16 cellular contexts compared by ENCODE assay signal in the genomic region with DNA sequence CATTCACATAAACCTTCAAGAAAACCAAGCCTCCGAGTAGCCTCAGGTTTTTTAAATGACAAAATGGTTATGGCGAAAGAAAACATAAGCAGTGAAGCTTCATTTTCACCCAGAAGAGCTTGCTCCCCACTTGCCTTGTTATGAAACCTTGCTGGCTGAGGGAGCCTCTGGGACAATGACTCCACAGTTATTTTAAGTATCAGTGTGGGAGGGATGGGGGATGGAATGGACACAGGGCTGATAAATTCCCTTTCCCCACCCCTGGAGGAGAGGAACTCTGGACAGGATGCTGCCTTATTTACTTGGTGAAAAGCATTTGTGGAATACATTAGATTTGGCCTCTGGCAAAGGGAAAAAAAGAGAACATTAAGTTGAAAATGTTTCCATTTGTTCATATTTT.
DNase-seq lines count a peak whose midpoint lies in the region; TF ChIP-seq lines count a peak whose summit lies in the region.
"Had no signal": no experiment of that assay in that cellular context is flagged by ENCODE, and none has a peak within 500 bp of the region (broad histone marks: within the 10 kb centered on the region; RNA-seq: fewer than 3 reads in every experiment).

No MANE protein-coding gene starts in this region.

- H3K9me3 Mint-ChIP-seq in nephron progenitor cell, result no peaks in the 10 kb centered on the region

- no peaks in the 10 kb centered on the region for H3K36me3 ChIP-seq in ACC112 (ENCODE audit: insufficient read depth, low read length)
- no peaks in the 10 kb centered on the region for H3K36me3 ChIP-seq in esophagus squamous epithelium

- peaks cover 14% of the 10 kb centered on the region for H3K4me1 Mint-ChIP-seq in nephron progenitor cell

- no peaks in the 10 kb centered on the region for H3K9me3 ChIP-seq in esophagus squamous epithelium

- H3K4me1 ChIP-seq in ACC112 (ENCODE audit: control insufficient read depth, insufficient read depth, low read length, unreplicated experiment) (peaks cover 6% of the 10 kb centered on the region), esophagus squamous epithelium (no peaks in the 10 kb centered on the region)

- TF ChIP-seq CTCF in nephron progenitor cell (IDR thresholded peaks at IDR 0.05) (no peak), esophagus squamous epithelium (IDR thresholded peaks at IDR 0.05) (no peak)

- WGBS in esophagus squamous epithelium, 2 donors, result 64% methylated on average over 2 of the region's 2 CpGs; no CpG with 5 or more reads in 1 of the 2 donors

- H3K27ac Mint-ChIP-seq in nephron progenitor cell, result peak overlapping the region; percentile 60
- H3K27ac Mint-ChIP-seq: activated CD8-positive, alpha-beta T cell treated with anti-CD3 and anti-CD28 coated beads, Interleukin-2, amount 10 ng/mL, durations not matched to agents 7 days and 5 days; natural killer cell treated with Interleukin-12 subunit alpha and Interleukin-12 subunit beta and Interleukin-15 and Interleukin-18, amount 100 ng/mL, for 72 hours had no signal

- no peak overlapping the region for H3K4me3 Mint-ChIP-seq in nephron progenitor cell
- H3K4me3 Mint-ChIP-seq: activated CD8-positive, alpha-beta T cell treated with anti-CD3 and anti-CD28 coated beads, Interleukin-2, amount 10 ng/mL, durations not matched to agents 7 days and 5 days; natural killer cell treated with Interleukin-12 subunit alpha and Interleukin-12 subunit beta and Interleukin-15 and Interleukin-18, amount 100 ng/mL, for 72 hours had no signal

- no peak for TF ChIP-seq POLR2A in esophagus squamous epithelium (IDR thresholded peaks at IDR 0.05)

- H2AFZ ChIP-seq in ACC112 (ENCODE audit: low read length, unreplicated experiment), result peak overlapping the region; percentile 75

- no peaks in the 10 kb centered on the region for H3K36me3 Mint-ChIP-seq in nephron progenitor cell (ENCODE audit: low read depth)
- H3K36me3 Mint-ChIP-seq: natural killer cell treated with Interleukin-12 subunit alpha and Interleukin-12 subunit beta and Interleukin-15 and Interleukin-18, amount 100 ng/mL, for 72 hours had no signal

- H3K27me3 Mint-ChIP-seq in nephron progenitor cell (ENCODE audit: low read depth, poor library complexity), result no peaks in the 10 kb centered on the region

- H3K27me3 ChIP-seq in ACC112 (ENCODE audit: insufficient read depth, low read length), result no peaks in the 10 kb centered on the region
- no peaks in the 10 kb centered on the region for H3K27me3 ChIP-seq in esophagus squamous epithelium

- no peaks in the 10 kb centered on the region for H3K79me2 ChIP-seq in ACC112 (ENCODE audit: control insufficient read depth, insufficient read depth, low read length, unreplicated experiment)

- DNase-seq in NCI-H460 (ENCODE audit: extremely low read depth, low read depth) (peak; percentile 35), globus pallidus (ENCODE audit: low spot score) (peak; percentile 0), nephron progenitor cell (no peak), GDM1 (lab: John Stamatoyannopoulos, UW) (no peak), NCI-H2171 (lab: John Stamatoyannopoulos, UW) (no peak), NCI-H1694 treated with DMSO at 0.1 percent for 48 hours (lab: John Stamatoyannopoulos, UW) (no peak), esophagus squamous epithelium (lab: John Stamatoyannopoulos, UW) (no peak)
- DNase-seq: activated CD8-positive, alpha-beta T cell treated with anti-CD3 and anti-CD28 coated beads, Interleukin-2, amount 10 ng/mL, durations not matched to agents 7 days and 5 days; activated gamma-delta T cell; DMS79; HCEC 1CT; NCI-H510A treated with DMSO at 0.1 percent for 48 hours; stimulated activated CD4-positive, alpha-beta T cell treated with anti-CD3 and anti-CD28 coated beads, Interleukin-12 subunit alpha, Interleukin-12 subunit beta, amount 100 ng/mL, for 4 hours; trophoblast cell had no signal

- no peak overlapping the region for H3K4me3 ChIP-seq in ACC112 (ENCODE audit: low read depth, low read length)
- H3K4me3 ChIP-seq in esophagus squamous epithelium, result no peak overlapping the region

- intact Hi-C loops in esophagus squamous epithelium (cut with DNase I), result no loop called here

- peak overlapping the region; percentile 26; the same call in 1 of the 2 replicates for H3K27ac ChIP-seq in ACC112 (ENCODE audit: low read depth, low read length)
- no peak overlapping the region for H3K27ac ChIP-seq in esophagus squamous epithelium

Comparison
In these comparisons a context has a peak if more than half of its experiments do, and no peak if none do; other contexts are left out.
1. DNase-seq: peak in NCI-H460 (single experiment) and globus pallidus (single experiment); none in nephron progenitor cell (single experiment), GDM1 (single experiment), NCI-H2171 (single experiment), NCI-H1694 treated with DMSO at 0.1 percent for 48 hours (single experiment) and esophagus squamous epithelium (single experiment).